In genomic region chrX:19864736-19865135, GRCh38 we compare ENCODE assay signal across 23 cellular contexts. TPM values are rescaled to one million over a fixed set of nuclear protein-coding genes. Genes with fewer than 3 reads are reported as not detected.
A peak's percentile ranks its signal among the peaks of the same experiment; 100 is the strongest.
DNase-seq lines count a peak whose midpoint lies in the region; ATAC-seq and TF ChIP-seq lines count a peak whose summit lies in the region.
"Had no signal": no experiment of that assay in that cellular context is flagged by ENCODE, and none has a peak within 500 bp of the region (broad histone marks: within the 10 kb centered on the region; RNA-seq: fewer than 3 reads in every experiment).

No MANE protein-coding gene starts in this region.

- intact Hi-C loops in activated CD8-positive, alpha-beta T cell treated with anti-CD3 and anti-CD28 coated beads for 36 hours (cut with micrococcal nuclease) = no loop called here

- peaks cover 41% of the 10 kb centered on the region; the same call in 1 of the 2 replicates for H3K79me2 ChIP-seq in KMS-11 (ENCODE audit: insufficient read depth, low read depth)

- H3K27me3 ChIP-seq in KMS-11 (ENCODE audit: insufficient read depth, low read depth) (no peaks in the 10 kb centered on the region), subcutaneous abdominal adipose tissue (ENCODE audit: control insufficient read depth in 5 of 5, insufficient read depth in 4 of 5, low read length in 5 of 5) (peaks cover 0 to 4% (median 0%) of the 10 kb centered on the region in 5 donors)
- H3K27me3 ChIP-seq: adrenal gland, foreskin keratinocyte, neural progenitor cell had no signal

- peaks cover 16% of the 10 kb centered on the region for H3K36me3 Mint-ChIP-seq in activated CD8-positive, alpha-beta T cell treated with anti-CD3 and anti-CD28 coated beads, Interleukin-2, amount 10 ng/mL, durations not matched to agents 7 days and 5 days (ENCODE audit: low read depth)
- peaks cover 11% of the 10 kb centered on the region for H3K36me3 Mint-ChIP-seq in activated CD8-positive, alpha-beta T cell treated with anti-CD3 and anti-CD28 coated beads for 36 hours (ENCODE audit: low read depth)
- H3K36me3 Mint-ChIP-seq in activated T-helper 17 cell treated with anti-CD3 and anti-CD28 coated beads, Interleukin-2, amount 50 U/mL, for 72 hours (ENCODE audit: low read depth) = no peaks in the 10 kb centered on the region
- H3K36me3 Mint-ChIP-seq in activated T-cell treated with anti-CD3 and anti-CD28 coated beads, Interleukin-2, amount 50 U/mL, for 4 hours (ENCODE audit: insufficient read depth) = no peaks in the 10 kb centered on the region
- H3K36me3 Mint-ChIP-seq: neural progenitor cell had no signal

- H3K9ac ChIP-seq in KMS-11 (no peak overlapping the region), subcutaneous abdominal adipose tissue (ENCODE audit: low read length in 5 of 5) (no peak overlapping the region)
- H3K9ac ChIP-seq: neural progenitor cell had no signal

- H3K4me3 Mint-ChIP-seq in activated CD8-positive, alpha-beta T cell treated with anti-CD3 and anti-CD28 coated beads, Interleukin-2, amount 10 ng/mL, durations not matched to agents 7 days and 5 days = no peak overlapping the region
- no peak overlapping the region for H3K4me3 Mint-ChIP-seq in activated CD8-positive, alpha-beta T cell treated with anti-CD3 and anti-CD28 coated beads for 36 hours
- peak overlapping the region; percentile 23 for H3K4me3 Mint-ChIP-seq in activated T-helper 17 cell treated with anti-CD3 and anti-CD28 coated beads, Interleukin-2, amount 50 U/mL, for 72 hours
- H3K4me3 Mint-ChIP-seq in activated T-cell treated with anti-CD3 and anti-CD28 coated beads, Interleukin-2, amount 50 U/mL, for 4 hours = no peak overlapping the region
- H3K4me3 Mint-ChIP-seq: neural progenitor cell; T-helper 1 cell treated with Interleukin-12 subunit alpha and Interleukin-12 subunit beta and Interleukin-4 antibody, amounts not matched to agents 30 μg/mL and 1 μg/mL, for 36 hours had no signal

- H3K27ac ChIP-seq in KMS-11 (peak overlapping the region; percentile 41), subcutaneous abdominal adipose tissue (ENCODE audit: low read depth, low read length) (peak overlapping the region; percentile 34)
- H3K27ac ChIP-seq: epithelial cell of prostate, foreskin keratinocyte, neural progenitor cell, thoracic aorta had no signal

- TF ChIP-seq CTCF in activated CD8-positive, alpha-beta T cell treated with anti-CD3 and anti-CD28 coated beads for 36 hours (IDR thresholded peaks at IDR 0.05) = no peak
- TF ChIP-seq CTCF in KMS-11 (conservative IDR thresholded peaks at IDR 0.05; ENCODE audit: low read depth, low read length) = no peak
- TF ChIP-seq CTCF in omental fat pad (IDR thresholded peaks at IDR 0.05) = no peak

- peak overlapping the region; percentile 57 for H3K27ac Mint-ChIP-seq in activated CD8-positive, alpha-beta T cell treated with anti-CD3 and anti-CD28 coated beads, Interleukin-2, amount 10 ng/mL, durations not matched to agents 7 days and 5 days
- H3K27ac Mint-ChIP-seq in activated CD8-positive, alpha-beta T cell treated with anti-CD3 and anti-CD28 coated beads for 36 hours = no peak overlapping the region
- H3K27ac Mint-ChIP-seq in activated T-helper 17 cell treated with anti-CD3 and anti-CD28 coated beads, Interleukin-2, amount 50 U/mL, for 72 hours = no peak overlapping the region
- H3K27ac Mint-ChIP-seq: neural progenitor cell; T-helper 1 cell treated with Interleukin-12 subunit alpha and Interleukin-12 subunit beta and Interleukin-4 antibody, amounts not matched to agents 30 μg/mL and 1 μg/mL, for 36 hours had no signal

- POLR2A ChIA-PET in activated CD8-positive, alpha-beta T cell treated with anti-CD3 and anti-CD28 coated beads, Interleukin-2, amount 10 ng/mL, durations not matched to agents 7 days and 5 days (lab: Charles Lee) = no interaction called here
- POLR2A ChIA-PET in activated CD8-positive, alpha-beta T cell treated with anti-CD3 and anti-CD28 coated beads for 36 hours (lab: Charles Lee) = no interaction called here

- no peaks in the 10 kb centered on the region for H3K9me3 Mint-ChIP-seq in activated CD8-positive, alpha-beta T cell treated with anti-CD3 and anti-CD28 coated beads, Interleukin-2, amount 10 ng/mL, durations not matched to agents 7 days and 5 days (ENCODE audit: insufficient read depth)
- H3K9me3 Mint-ChIP-seq in activated CD8-positive, alpha-beta T cell treated with anti-CD3 and anti-CD28 coated beads for 36 hours = no peaks in the 10 kb centered on the region
- no peaks in the 10 kb centered on the region for H3K9me3 Mint-ChIP-seq in activated T-helper 17 cell treated with anti-CD3 and anti-CD28 coated beads, Interleukin-2, amount 50 U/mL, for 72 hours
- H3K9me3 Mint-ChIP-seq in activated T-cell treated with anti-CD3 and anti-CD28 coated beads, Interleukin-2, amount 50 U/mL, for 4 hours = no peaks in the 10 kb centered on the region
- H3K9me3 Mint-ChIP-seq: T-helper 1 cell treated with Interleukin-12 subunit alpha and Interleukin-12 subunit beta and Interleukin-4 antibody, amounts not matched to agents 30 μg/mL and 1 μg/mL, for 36 hours had no signal

- DNase-seq in activated CD8-positive, alpha-beta T cell treated with anti-CD3 and anti-CD28 coated beads, Interleukin-2, amount 10 ng/mL, durations not matched to agents 7 days and 5 days = no peak
- no peak for DNase-seq in activated CD8-positive, alpha-beta T cell treated with anti-CD3 and anti-CD28 coated beads for 36 hours
- no peak for DNase-seq in activated T-cell treated with anti-CD3 and anti-CD28 coated beads, Interleukin-2, amount 50 U/mL, for 4 hours
- DNase-seq in omental fat pad (ENCODE audit: low spot score) = no peak
- DNase-seq: activated CD8-positive, alpha-beta memory T cell treated with anti-CD3 and anti-CD28 coated beads for 24 hours; adrenal gland; DMS53; dorsolateral prefrontal cortex; foreskin keratinocyte; HCEC 1CT; left cardiac atrium; midbrain; NCI-H1694 treated with DMSO at 0.1 percent for 48 hours; SHP77 treated with DMSO at 0.1 percent for 48 hours; stimulated activated CD8-positive, alpha-beta memory T cell treated with anti-CD3 and anti-CD28 coated beads, Interleukin-4, amount 100 ng/mL, for 48 hours had no signal

- H3K27me3 Mint-ChIP-seq in activated CD8-positive, alpha-beta T cell treated with anti-CD3 and anti-CD28 coated beads, Interleukin-2, amount 10 ng/mL, durations not matched to agents 7 days and 5 days (ENCODE audit: low read depth) = no peaks in the 10 kb centered on the region
- H3K27me3 Mint-ChIP-seq in activated CD8-positive, alpha-beta T cell treated with anti-CD3 and anti-CD28 coated beads for 36 hours = no peaks in the 10 kb centered on the region
- no peaks in the 10 kb centered on the region for H3K27me3 Mint-ChIP-seq in activated T-helper 17 cell treated with anti-CD3 and anti-CD28 coated beads, Interleukin-2, amount 50 U/mL, for 72 hours
- H3K27me3 Mint-ChIP-seq in activated T-cell treated with anti-CD3 and anti-CD28 coated beads, Interleukin-2, amount 50 U/mL, for 4 hours (ENCODE audit: low read depth) = no peaks in the 10 kb centered on the region

- H3K36me3 ChIP-seq in KMS-11 (ENCODE audit: insufficient read depth) (no peaks in the 10 kb centered on the region), subcutaneous abdominal adipose tissue (ENCODE audit: control insufficient read depth in 5 of 5, insufficient read depth in 5 of 5, low read length in 5 of 5) (no peaks in the 10 kb centered on the region)
- H3K36me3 ChIP-seq: adrenal gland, neural progenitor cell, thoracic aorta had no signal

- ATAC-seq in activated CD8-positive, alpha-beta T cell treated with anti-CD3 and anti-CD28 coated beads, Interleukin-2, amount 10 ng/mL, durations not matched to agents 7 days and 5 days = no peak
- no peak for ATAC-seq in activated CD8-positive, alpha-beta T cell treated with anti-CD3 and anti-CD28 coated beads for 36 hours
- ATAC-seq in activated T-helper 17 cell treated with anti-CD3 and anti-CD28 coated beads, Interleukin-2, amount 50 U/mL, for 72 hours (replicated peaks) = no peak
- ATAC-seq in activated T-cell treated with anti-CD3 and anti-CD28 coated beads, Interleukin-2, amount 50 U/mL, for 4 hours = no peak
- ATAC-seq in GM18519 (IDR thresholded peaks at IDR 0.05; ENCODE audit: low FRiP score, unreplicated experiment) = no peak
- no peak for ATAC-seq in omental fat pad (ENCODE audit: low FRiP score)
- ATAC-seq: foreskin keratinocyte, left cardiac atrium had no signal

- H2AFZ ChIP-seq in KMS-11 (ENCODE audit: low read depth) = no peak overlapping the region
- H2AFZ ChIP-seq: neural progenitor cell had no signal

- no peaks in the 10 kb centered on the region for H4K20me1 ChIP-seq in KMS-11 (ENCODE audit: insufficient read depth)

- peaks cover 65% of the 10 kb centered on the region for H3K4me1 Mint-ChIP-seq in activated CD8-positive, alpha-beta T cell treated with anti-CD3 and anti-CD28 coated beads, Interleukin-2, amount 10 ng/mL, durations not matched to agents 7 days and 5 days (ENCODE audit: low read depth)
- peaks cover 64% of the 10 kb centered on the region for H3K4me1 Mint-ChIP-seq in activated CD8-positive, alpha-beta T cell treated with anti-CD3 and anti-CD28 coated beads for 36 hours (ENCODE audit: low read depth)
- H3K4me1 Mint-ChIP-seq in activated T-helper 17 cell treated with anti-CD3 and anti-CD28 coated beads, Interleukin-2, amount 50 U/mL, for 72 hours = peaks cover 12% of the 10 kb centered on the region
- peaks cover 69% of the 10 kb centered on the region for H3K4me1 Mint-ChIP-seq in activated T-cell treated with anti-CD3 and anti-CD28 coated beads, Interleukin-2, amount 50 U/mL, for 4 hours (ENCODE audit: low read depth)

- H3K4me1 ChIP-seq in KMS-11 (ENCODE audit: low read depth, poor library complexity, severe bottlenecking) = peaks cover 90% of the 10 kb centered on the region
- peaks cover 0 to 47% (median 42%) of the 10 kb centered on the region in 5 donors for H3K4me1 ChIP-seq in subcutaneous abdominal adipose tissue (ENCODE audit: control insufficient read depth in 5 of 5, insufficient read depth in 5 of 5, low read length in 5 of 5)
- H3K4me1 ChIP-seq: adrenal gland, foreskin keratinocyte, neural progenitor cell had no signal

- H3K4me3 ChIP-seq in KMS-11 (IDR thresholded peaks at IDR 0.05; ENCODE audit: insufficient read depth, low read depth, low read length) (no peak overlapping the region), subcutaneous abdominal adipose tissue (ENCODE audit: low read depth in 1 of 5, low read length in 5 of 5) (no peak overlapping the region)
- H3K4me3 ChIP-seq: adrenal gland, dorsolateral prefrontal cortex, neural progenitor cell, thoracic aorta had no signal

- peak overlapping the region; percentile 68 for H3K4me2 ChIP-seq in KMS-11
- H3K4me2 ChIP-seq: neural progenitor cell had no signal

- no peaks in the 10 kb centered on the region for H3K9me3 ChIP-seq in subcutaneous abdominal adipose tissue (ENCODE audit: control insufficient read depth in 5 of 5, low read length in 5 of 5)
- H3K9me3 ChIP-seq: adrenal gland, thoracic aorta had no signal

- CTCF ChIA-PET in activated CD8-positive, alpha-beta T cell treated with anti-CD3 and anti-CD28 coated beads, Interleukin-2, amount 10 ng/mL, durations not matched to agents 7 days and 5 days (lab: Charles Lee) = interaction anchor here (0.7 to 1.7 kb wide), 2 partner anchors 9 to 107 kb away, joined by 3 to 6 read pairs; no protein-coding TSS in a partner anchor
- CTCF ChIA-PET in activated CD8-positive, alpha-beta T cell treated with anti-CD3 and anti-CD28 coated beads for 36 hours (lab: Charles Lee) = interaction anchor here (1.1 kb wide), 1 partner anchor 25 kb away, joined by 3 read pairs; no protein-coding TSS in a partner anchor

RNA-seq across cellular contexts. Expression of gene SH3KBP1, which starts 22.7 kb away (rescaled TPM):
- total RNA-seq in activated CD8-positive, alpha-beta T cell treated with anti-CD3 and anti-CD28 coated beads, Interleukin-2, amount 10 ng/mL, durations not matched to agents 7 days and 5 days = 10 to 100 TPM; 85.6 to 95.3 TPM
- total RNA-seq in activated CD8-positive, alpha-beta T cell treated with anti-CD3 and anti-CD28 coated beads for 36 hours = 10 to 100 TPM; 80.9 to 86.9 TPM
- total RNA-seq in activated T-helper 17 cell treated with anti-CD3 and anti-CD28 coated beads, Interleukin-2, amount 50 U/mL, for 72 hours = 10 to 100 TPM; 84.5 to 95.8 TPM
- 10 to 100 TPM; 37.0 to 41.5 (median 39.6) TPM for total RNA-seq in activated T-cell treated with anti-CD3 and anti-CD28 coated beads, Interleukin-2, amount 50 U/mL, for 4 hours
- total RNA-seq in omental fat pad = 10 to 100 TPM; 41.1 to 58.6 (median 47.2) TPM
